In the genomic region with DNA sequence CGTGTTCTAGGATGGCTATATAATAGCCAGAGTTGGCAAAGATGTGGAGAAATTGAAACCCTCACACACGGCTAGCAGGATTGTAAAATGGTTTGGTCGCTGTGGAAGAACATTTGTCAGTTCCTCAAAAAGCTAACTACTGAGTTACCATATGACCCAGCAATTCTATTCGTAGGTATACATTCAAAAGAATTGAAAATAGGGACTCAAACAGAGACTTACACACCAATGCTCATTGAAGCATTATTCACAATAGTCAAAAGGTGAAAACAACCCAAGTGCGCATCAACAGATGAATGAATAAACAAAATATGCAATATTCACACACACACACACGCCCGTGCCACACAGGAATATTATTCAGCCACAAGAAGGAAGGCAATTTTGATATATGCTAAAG, we compare ENCODE assay signal across 16 cellular contexts. TPM values are rescaled to one million over a fixed set of nuclear protein-coding genes. Genes with fewer than 3 reads are reported as not detected.
DNase-seq lines count a peak whose midpoint lies in the region; ATAC-seq, FAIRE-seq and TF ChIP-seq lines count a peak whose summit lies in the region.
"Had no signal": no experiment of that assay in that cellular context is flagged by ENCODE, and none has a peak within 500 bp of the region (broad histone marks: within the 10 kb centered on the region; RNA-seq: fewer than 3 reads in every experiment).

No MANE protein-coding gene starts in this region.

- H3K79me1 ChIP-seq in trophoblast cell (ENCODE audit: low read length): peaks cover 6% of the 10 kb centered on the region

- no peak overlapping the region for H2AFZ ChIP-seq in trophoblast cell (ENCODE audit: insufficient read depth, low read length, poor library complexity)

- no peak overlapping the region for H2AK5ac ChIP-seq in trophoblast cell (ENCODE audit: low read length)

- ATAC-seq in GM19395 (IDR thresholded peaks at IDR 0.05; ENCODE audit: unreplicated experiment): peak; percentile 88
- ATAC-seq in HG02759 (IDR thresholded peaks at IDR 0.05; ENCODE audit: unreplicated experiment): peak; percentile 82
- peak; percentile 77 for ATAC-seq in HG03439 (IDR thresholded peaks at IDR 0.05; ENCODE audit: unreplicated experiment)
- ATAC-seq: lower lobe of right lung; pancreas; stimulated activated naive CD8-positive, alpha-beta T cell treated with anti-CD3 and anti-CD28 coated beads, Interleukin-15, Interleukin-2, amounts not matched to agents 100 U/mL and 50 U/mL, for 24 hours had no signal

- no peak overlapping the region for H3K4ac ChIP-seq in trophoblast cell (ENCODE audit: low read depth, low read length)

- no peak overlapping the region for H3K14ac ChIP-seq in trophoblast cell (ENCODE audit: low read length)

- H3K18ac ChIP-seq in trophoblast cell (ENCODE audit: low read length): no peak overlapping the region

- H3K4me3 ChIP-seq in trophoblast cell (ENCODE audit: low read depth, low read length): no peak overlapping the region
- H3K4me3 ChIP-seq: lower lobe of right lung, pancreas had no signal

- DNase-seq in GM12891 (ENCODE audit: insufficient read length, low spot score) (no peak), NCI-H2196 (lab: John Stamatoyannopoulos, UW; ENCODE audit: unreplicated experiment) (no peak), D341Med (ENCODE audit: low spot score) (no peak), NCI-H2081 treated with DMSO at 0.1 percent for 48 hours (lab: John Stamatoyannopoulos, UW) (no peak), trophoblast cell (no peak)
- DNase-seq: activated T-cell treated with anti-CD3 and anti-CD28 coated beads, Interleukin-2, amount 50 U/mL, for 48 hours; DMS79; endodermal cell; IMR-90; lower lobe of right lung; pancreas; stimulated activated naive CD8-positive, alpha-beta T cell treated with anti-CD3 and anti-CD28 coated beads, Interleukin-15, Interleukin-2, amounts not matched to agents 100 U/mL and 50 U/mL, for 24 hours had no signal

- H3K27ac ChIP-seq in trophoblast cell (ENCODE audit: low read depth, low read length): no peak overlapping the region
- H3K27ac ChIP-seq: lower lobe of right lung, pancreas had no signal

- H4K8ac ChIP-seq in trophoblast cell (ENCODE audit: low read depth, low read length): no peak overlapping the region

- H3K36me3 ChIP-seq in trophoblast cell (ENCODE audit: control insufficient read depth in 1 of 2, insufficient read depth in 2 of 2, low read length in 2 of 2): no peaks in the 10 kb centered on the region
- H3K36me3 ChIP-seq: lower lobe of right lung, pancreas had no signal

- no peak overlapping the region for H4K12ac ChIP-seq in trophoblast cell (ENCODE audit: low read depth, low read length)

- H3K79me2 ChIP-seq in trophoblast cell (ENCODE audit: control insufficient read depth, insufficient read depth, low read length, poor library complexity): no peaks in the 10 kb centered on the region

- peaks cover 0 to 2% of the 10 kb centered on the region in 2 experiments for H3K4me1 ChIP-seq in trophoblast cell (ENCODE audit: control insufficient read depth in 1 of 2, insufficient read depth in 2 of 2, low read length in 2 of 2)
- H3K4me1 ChIP-seq: lower lobe of right lung had no signal

- H3K23ac ChIP-seq in trophoblast cell (ENCODE audit: low read length): no peak overlapping the region

- H2BK120ac ChIP-seq in trophoblast cell (ENCODE audit: insufficient read depth, low read length, poor library complexity): no peak overlapping the region

- no peaks in the 10 kb centered on the region for H3K27me3 ChIP-seq in trophoblast cell (ENCODE audit: insufficient read depth, low read length)
- H3K27me3 ChIP-seq: pancreas had no signal

- peak; percentile 94 for FAIRE-seq in GM12891 (lab: Jason Lieb, UNC)
- FAIRE-seq: pancreas, TTC549 had no signal

- peaks cover 1% of the 10 kb centered on the region for H3K9me3 ChIP-seq in trophoblast cell (ENCODE audit: insufficient read depth, low read depth, low read length)
- H3K9me3 ChIP-seq: lower lobe of right lung, pancreas had no signal

- H2BK12ac ChIP-seq in trophoblast cell (ENCODE audit: low read length): no peak overlapping the region

- H4K91ac ChIP-seq in trophoblast cell (ENCODE audit: low read depth, low read length): no peak overlapping the region

- H3K9ac ChIP-seq in trophoblast cell (ENCODE audit: low read length): no peak overlapping the region

- no CpG with 5 or more reads among the region's 7 CpGs for WGBS in trophoblast cell (ENCODE audit: extremely low coverage, insufficient coverage, insufficient read length)

- no peak for TF ChIP-seq POLR2A in GM12891 (IDR thresholded peaks at IDR 0.05; ENCODE audit: low read depth, low read length)

- H3K4me2 ChIP-seq in trophoblast cell (ENCODE audit: low read length): no peak overlapping the region

- H2BK5ac ChIP-seq in trophoblast cell (ENCODE audit: low read depth, low read length, poor library complexity): no peak overlapping the region

TF ChIP-seq in GM12891, 5 proteins besides CTCF, POLR2A, EP300 and RAD21:
- TF ChIP-seq POLR2AphosphoS5 (IDR thresholded peaks at IDR 0.05; ENCODE audit: low read depth, low read length): no peak
- peak; percentile 96 for TF ChIP-seq SPI1 (IDR thresholded peaks at IDR 0.05; ENCODE audit: low read depth, low read length)

RNA-seq across cellular contexts. Expression of a gene that starts 59.1 kb away (rescaled TPM):
- polyA plus RNA-seq in GM12891 (2012; ENCODE audit: low read depth, missing spikeins): 42.3 TPM
- polyA plus RNA-seq in trophoblast cell (2013): 0.10 and 0.18 TPM in 2 replicates
- polyA plus RNA-seq: IMR-90 had no signal
